Comparison of ENCODE assay signal across 8 cellular contexts in the genomic region with DNA sequence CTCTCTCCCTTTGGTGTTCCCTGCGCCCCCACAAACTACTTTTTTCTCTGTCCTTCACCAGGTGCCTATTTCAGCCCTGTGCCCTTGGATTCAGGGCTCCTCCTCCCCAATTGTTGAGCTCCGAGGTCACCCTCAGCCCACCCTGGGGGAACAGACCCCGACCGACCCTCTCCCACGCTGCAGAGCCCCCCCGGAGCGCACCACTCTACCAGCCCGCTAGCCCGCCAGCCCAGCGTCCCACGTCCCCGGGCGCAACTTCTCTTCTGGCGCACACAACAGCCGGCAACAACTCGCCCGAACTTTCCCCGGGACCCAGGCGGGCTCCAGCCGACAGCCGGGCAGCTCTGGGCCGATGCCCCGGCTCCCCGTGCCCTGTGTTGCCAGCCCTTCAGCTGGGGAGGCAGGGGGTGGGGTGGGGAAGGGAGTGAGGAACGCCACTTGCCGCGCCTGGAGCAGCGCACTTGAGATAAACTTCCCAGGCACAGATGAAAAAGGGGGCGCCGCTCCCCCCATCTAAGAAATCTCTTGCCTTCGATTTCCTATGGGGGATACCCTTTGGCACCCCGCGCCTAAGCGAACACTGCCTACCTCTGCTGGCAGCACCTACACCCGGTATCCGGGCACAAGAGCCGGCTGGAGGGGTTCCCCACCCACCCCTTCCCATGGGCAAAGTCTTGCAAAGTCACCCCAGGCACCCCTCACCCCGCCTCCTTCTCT. TPM values are rescaled to one million over a fixed set of nuclear protein-coding genes. Genes with fewer than 3 reads are reported as not detected.
A peak's percentile ranks its signal among the peaks of the same experiment; 100 is the strongest.
DNase-seq lines count a peak whose midpoint lies in the region; ATAC-seq and TF ChIP-seq lines count a peak whose summit lies in the region.

No MANE protein-coding gene starts in this region.

- peak overlapping the region; percentile 97 for H3K27ac ChIP-seq in VCaP
- no peak overlapping the region for H3K27ac ChIP-seq in effector memory CD4-positive, alpha-beta T cell (ENCODE audit: insufficient read depth, low read length, poor library complexity, severe bottlenecking)

- H3K27me3 ChIP-seq in H7 (ENCODE audit: control insufficient read depth, insufficient read depth, low read length) = peaks cover 40% of the 10 kb centered on the region
- H3K27me3 ChIP-seq in effector memory CD4-positive, alpha-beta T cell (replicated peaks; ENCODE audit: control insufficient read depth, insufficient read depth, low read length, poor library complexity, severe bottlenecking) = peaks cover 36% of the 10 kb centered on the region

- ATAC-seq in left cardiac atrium (peak; percentile 51 to 60), GM18498 (IDR thresholded peaks at IDR 0.05; ENCODE audit: unreplicated experiment) (no peak)

- CTCF ChIA-PET in GM10248 (lab: Yijun Ruan, JAX) = interaction anchor here (1.2 kb wide), 1 partner anchor 14 kb away, joined by 3 read pairs; no protein-coding TSS in a partner anchor

- intact Hi-C loops in left cardiac atrium (cut with DNase I) = loop anchor here (5.0 to 10.0 kb wide), 6 partner anchors 61 to 261 kb away; no protein-coding TSS in a partner anchor

- TF ChIP-seq CTCF in VCaP (conservative IDR thresholded peaks at IDR 0.05) (no peak), GM10248 (IDR thresholded peaks at IDR 0.05; ENCODE audit: control extremely low read depth, extremely low read depth, low read depth, missing control alignments) (no peak)

- no peaks in the 10 kb centered on the region for H3K36me3 ChIP-seq in H7 (replicated peaks; ENCODE audit: control insufficient read depth, insufficient read depth, low read length)
- no peaks in the 10 kb centered on the region for H3K36me3 ChIP-seq in effector memory CD4-positive, alpha-beta T cell (ENCODE audit: control insufficient read depth, insufficient read depth, low read length)

- POLR2A ChIA-PET in GM10248 (lab: Yijun Ruan, JAX) = no interaction called here

- peak overlapping the region; percentile 55 for H3K4me3 ChIP-seq in H7 (ENCODE audit: insufficient read depth, low read depth, low read length)
- peak overlapping the region; percentile 54 for H3K4me3 ChIP-seq in skeletal muscle cell (ENCODE audit: low read depth, low read length)
- no peak overlapping the region for H3K4me3 ChIP-seq in effector memory CD4-positive, alpha-beta T cell (ENCODE audit: insufficient read depth, low read depth, low read length, poor library complexity, severe bottlenecking)

- H3K4me1 ChIP-seq in effector memory CD4-positive, alpha-beta T cell (ENCODE audit: control insufficient read depth, insufficient read depth, low read length, poor library complexity, severe bottlenecking) = peaks cover 28% of the 10 kb centered on the region

- no peaks in the 10 kb centered on the region for H3K9me3 ChIP-seq in effector memory CD4-positive, alpha-beta T cell (ENCODE audit: control insufficient read depth, low read length)

- DNase-seq in H7 (peak; percentile 76), left cardiac atrium (no peak), skeletal muscle cell (ENCODE audit: low read depth) (no peak), GM10248 (ENCODE audit: extremely low spot score) (no peak)
- no peak for DNase-seq in effector memory CD4-positive, alpha-beta T cell
- no peak for DNase-seq in activated CD4-positive, CD25-positive, alpha-beta regulatory T cell (lab: John Stamatoyannopoulos, UW)

RNA-seq across cellular contexts. Expression of a gene that starts 1.0 kb away (rescaled TPM):
- 4.8 and 5.0 TPM in 2 replicates for total RNA-seq in H7 (2014; rRNA removed; shearing (Covaris generic))
- 10 to 100 TPM; 37.6 to 68.2 TPM for total RNA-seq in left cardiac atrium
